8 cellular contexts compared by ENCODE assay signal in genomic region chr4:184448828-184449227, GRCh38. TPM values are rescaled to one million over a fixed set of nuclear protein-coding genes. Genes with fewer than 3 reads are reported as not detected.
DNase-seq lines count a peak whose midpoint lies in the region; ATAC-seq and TF ChIP-seq lines count a peak whose summit lies in the region.

No MANE protein-coding gene starts in this region.

- no peaks in the 10 kb centered on the region for H3K27me3 Mint-ChIP-seq in activated T-helper 2 cell treated with anti-CD3 and anti-CD28 coated beads, Interferon-gamma antibody, Interleukin-2, Interleukin-4, amounts not matched to agents 10 μg/mL and 5 μg/mL and 100 μg/mL, durations not matched to agents 14 hours and 24 hours and 36 hours (ENCODE audit: low read depth)

- peak; percentile 63 for DNase-seq in EH (ENCODE audit: low read depth)
- DNase-seq in activated T-helper 2 cell treated with anti-CD3 and anti-CD28 coated beads, Interferon-gamma antibody, Interleukin-2, Interleukin-4, amounts not matched to agents 10 μg/mL and 5 μg/mL and 100 μg/mL, durations not matched to agents 14 hours and 24 hours and 36 hours (ENCODE audit: low spot score), result no peak
- DNase-seq in left ventricle myocardium inferior, result peak; percentile 52
- DNase-seq in 8988T, result no peak
- DNase-seq in SIG-M5 treated with dmso at 0.1 percent for 504 hours (lab: John Stamatoyannopoulos, UW; ENCODE audit: unreplicated experiment), result no peak
- DNase-seq in activated effector memory CD4-positive, alpha-beta T cell treated with anti-CD3 and anti-CD28 coated beads, Interleukin-2, amount 50 U/mL, for 16 hours, result no peak

- intact Hi-C loops in activated T-helper 2 cell treated with anti-CD3 and anti-CD28 coated beads, Interferon-gamma antibody, Interleukin-2, Interleukin-4, amounts not matched to agents 10 μg/mL and 5 μg/mL and 100 μg/mL, durations not matched to agents 14 hours and 24 hours and 36 hours (cut with micrococcal nuclease), result no loop called here
- intact Hi-C loops in left ventricle myocardium inferior (cut with micrococcal nuclease), result no loop called here

- peaks cover 64% of the 10 kb centered on the region for H3K4me1 Mint-ChIP-seq in activated T-helper 2 cell treated with anti-CD3 and anti-CD28 coated beads, Interferon-gamma antibody, Interleukin-2, Interleukin-4, amounts not matched to agents 10 μg/mL and 5 μg/mL and 100 μg/mL, durations not matched to agents 14 hours and 24 hours and 36 hours (ENCODE audit: low read depth)

- no peaks in the 10 kb centered on the region for H3K9me3 Mint-ChIP-seq in activated T-helper 2 cell treated with anti-CD3 and anti-CD28 coated beads, Interferon-gamma antibody, Interleukin-2, Interleukin-4, amounts not matched to agents 10 μg/mL and 5 μg/mL and 100 μg/mL, durations not matched to agents 14 hours and 24 hours and 36 hours

- H3K36me3 ChIP-seq in left ventricle myocardium inferior (peaks cover 5% of the 10 kb centered on the region), rectal smooth muscle tissue (ENCODE audit: control insufficient read depth, insufficient read depth, low read length) (no peaks in the 10 kb centered on the region)

- H3K4me3 ChIP-seq in left ventricle myocardium inferior (peak overlapping the region; percentile 59), rectal smooth muscle tissue (ENCODE audit: low read length) (peak overlapping the region; percentile 65)

- TF ChIP-seq CTCF in left ventricle myocardium inferior (IDR thresholded peaks at IDR 0.05; ENCODE audit: borderline replicate concordance), result no peak

- H3K4me1 ChIP-seq in left ventricle myocardium inferior, result peaks cover 100% of the 10 kb centered on the region
- H3K4me1 ChIP-seq in rectal smooth muscle tissue (ENCODE audit: control insufficient read depth, insufficient read depth, low read length), result peaks cover 16% of the 10 kb centered on the region

- peak; percentile 37 for ATAC-seq in HG02981 (IDR thresholded peaks at IDR 0.05; ENCODE audit: unreplicated experiment)

- no peak overlapping the region for H3K9ac ChIP-seq in rectal smooth muscle tissue (ENCODE audit: low read length)

- H3K27me3 ChIP-seq in left ventricle myocardium inferior (ENCODE audit: low read depth), result no peaks in the 10 kb centered on the region
- no peaks in the 10 kb centered on the region for H3K27me3 ChIP-seq in rectal smooth muscle tissue (ENCODE audit: control insufficient read depth, insufficient read depth, low read length)

- peaks cover 64% of the 10 kb centered on the region for H3K36me3 Mint-ChIP-seq in activated T-helper 2 cell treated with anti-CD3 and anti-CD28 coated beads, Interferon-gamma antibody, Interleukin-2, Interleukin-4, amounts not matched to agents 10 μg/mL and 5 μg/mL and 100 μg/mL, durations not matched to agents 14 hours and 24 hours and 36 hours (ENCODE audit: low read depth)

- peak overlapping the region; percentile 87 for H3K27ac ChIP-seq in left ventricle myocardium inferior (replicated peaks)
- peak overlapping the region; percentile 77 for H3K27ac ChIP-seq in rectal smooth muscle tissue (ENCODE audit: low read depth, low read length)

- H3K27ac Mint-ChIP-seq in activated T-helper 2 cell treated with anti-CD3 and anti-CD28 coated beads, Interferon-gamma antibody, Interleukin-2, Interleukin-4, amounts not matched to agents 10 μg/mL and 5 μg/mL and 100 μg/mL, durations not matched to agents 14 hours and 24 hours and 36 hours, result peak overlapping the region; percentile 47

- no peaks in the 10 kb centered on the region for H3K9me3 ChIP-seq in left ventricle myocardium inferior (replicated peaks)

- peak overlapping the region; percentile 64 for H3K4me3 Mint-ChIP-seq in activated T-helper 2 cell treated with anti-CD3 and anti-CD28 coated beads, Interferon-gamma antibody, Interleukin-2, Interleukin-4, amounts not matched to agents 10 μg/mL and 5 μg/mL and 100 μg/mL, durations not matched to agents 14 hours and 24 hours and 36 hours (ENCODE audit: low read depth)

RNA-seq across cellular contexts. Expression of gene IRF2, which starts 25.5 kb away (rescaled TPM):
- total RNA-seq in activated T-helper 2 cell treated with anti-CD3 and anti-CD28 coated beads, Interferon-gamma antibody, Interleukin-2, Interleukin-4, amounts not matched to agents 10 μg/mL and 5 μg/mL and 100 μg/mL, durations not matched to agents 14 hours and 24 hours and 36 hours, result 47.6 and 53.2 TPM in 2 replicates
- total RNA-seq in left ventricle myocardium inferior, result 25.9 TPM

Comparison
In these comparisons a context has a peak if more than half of its experiments do, and no peak if none do; other contexts are left out.
1. DNase-seq: peak in EH (single experiment) and left ventricle myocardium inferior (single experiment); none in activated T-helper 2 cell treated with anti-CD3 and anti-CD28 coated beads, Interferon-gamma antibody, Interleukin-2, Interleukin-4, amounts not matched to agents 10 μg/mL and 5 μg/mL and 100 μg/mL, durations not matched to agents 14 hours and 24 hours and 36 hours (single experiment), 8988T (single experiment), SIG-M5 treated with dmso at 0.1 percent for 504 hours (single experiment) and activated effector memory CD4-positive, alpha-beta T cell treated with anti-CD3 and anti-CD28 coated beads, Interleukin-2, amount 50 U/mL, for 16 hours (single experiment).